ENCODE assay signal across 10 cellular contexts in the genomic region with DNA sequence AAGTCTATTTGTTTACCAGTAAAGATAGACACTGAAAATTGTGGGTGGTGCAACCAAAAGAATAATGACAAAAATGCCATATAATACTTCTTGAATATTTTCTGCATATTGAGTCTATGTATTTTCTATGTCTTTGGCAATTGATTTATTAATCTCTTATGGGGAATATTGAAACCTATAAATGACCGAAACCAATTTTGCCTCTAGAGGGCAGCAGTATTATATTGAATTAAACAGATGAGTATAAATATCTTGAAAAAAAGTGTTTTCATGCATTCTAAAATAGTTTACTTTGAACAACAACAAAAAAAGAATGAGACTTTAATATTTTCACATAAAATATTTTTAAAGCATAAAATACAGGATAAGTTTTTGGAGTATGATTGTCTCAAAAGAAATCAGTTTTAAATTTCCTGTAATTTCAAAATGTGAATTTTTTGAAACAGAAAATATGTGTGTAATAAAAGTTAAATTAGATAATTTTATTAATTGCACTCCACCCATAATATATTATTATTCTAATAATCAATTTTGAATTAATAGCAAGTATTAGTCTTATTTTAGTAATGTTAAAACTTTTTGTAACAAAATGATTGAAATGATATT. TPM values are rescaled to one million over a fixed set of nuclear protein-coding genes. Genes with fewer than 3 reads are reported as not detected.
DNase-seq lines count a peak whose midpoint lies in the region; ATAC-seq and TF ChIP-seq lines count a peak whose summit lies in the region.
"Had no signal": no experiment of that assay in that cellular context is flagged by ENCODE, and none has a peak within 500 bp of the region (broad histone marks: within the 10 kb centered on the region; RNA-seq: fewer than 3 reads in every experiment).

No MANE protein-coding gene starts in this region.

- DNase-seq in cardiac muscle cell (ENCODE audit: low read depth in 1 of 2, low spot score in 1 of 2) (peak; percentile 15 to 30), left cardiac atrium (no peak), RKO (ENCODE audit: low spot score) (peak; percentile 18), foreskin fibroblast (peak in 1 of 2 donors; percentile 34), upper lobe of right lung (no peak)
- DNase-seq: DMS153, NCI-H774 had no signal

- intact Hi-C loops in left cardiac atrium (cut with DNase I), result loop anchor here in 1 of 2 donors (10.0 kb wide), 1 partner anchor 1017 kb away; no protein-coding TSS in a partner anchor
- intact Hi-C loops in upper lobe of right lung (cut with DNase I), result loop anchor here (5.0 to 10.0 kb wide), 2 partner anchors 79 to 1007 kb away; no protein-coding TSS in a partner anchor

- H3K27me3 ChIP-seq in cardiac muscle cell (no peaks in the 10 kb centered on the region), upper lobe of right lung (no peaks in the 10 kb centered on the region)

- no peak overlapping the region for H3K27ac ChIP-seq in cardiac muscle cell
- H3K27ac ChIP-seq in upper lobe of right lung, result no peak overlapping the region

- H3K9me3 ChIP-seq in cardiac muscle cell (ENCODE audit: low read depth) (no peaks in the 10 kb centered on the region), upper lobe of right lung (no peaks in the 10 kb centered on the region)

- ATAC-seq in left cardiac atrium (no peak), upper lobe of right lung (no peak), HG02885 (IDR thresholded peaks at IDR 0.05; ENCODE audit: poor library complexity, unreplicated experiment) (no peak), GM21381 (IDR thresholded peaks at IDR 0.05; ENCODE audit: unreplicated experiment) (no peak), GM19455 (IDR thresholded peaks at IDR 0.05; ENCODE audit: unreplicated experiment) (no peak)

- H3K4me3 ChIP-seq in cardiac muscle cell (no peak overlapping the region), foreskin fibroblast (ENCODE audit: low read depth in 1 of 2, low read length in 2 of 2) (no peak overlapping the region), upper lobe of right lung (no peak overlapping the region)

- TF ChIP-seq CTCF in cardiac muscle cell (IDR thresholded peaks at IDR 0.05; ENCODE audit: low read depth, low read length) (peak; percentile 53), foreskin fibroblast (IDR thresholded peaks at IDR 0.05; ENCODE audit: low read depth, low read length) (peak; percentile 34), upper lobe of right lung (IDR thresholded peaks at IDR 0.05) (peak; percentile 58)

- no peaks in the 10 kb centered on the region for H3K36me3 ChIP-seq in cardiac muscle cell
- peaks cover 40% of the 10 kb centered on the region for H3K36me3 ChIP-seq in upper lobe of right lung

- H3K4me1 ChIP-seq in cardiac muscle cell (ENCODE audit: low read depth) (no peaks in the 10 kb centered on the region), upper lobe of right lung (peaks cover 23% of the 10 kb centered on the region)

RNA-seq across cellular contexts. Expression of gene CALCRL, which starts 49.9 kb away (rescaled TPM):
- total RNA-seq in cardiac muscle cell, result 3.9 and 5.6 TPM in 2 replicates
- polyA plus RNA-seq in cardiac muscle cell, result 3.6 and 4.7 TPM in 2 replicates
- 10 to 100 TPM; 39.8 to 45.9 TPM for total RNA-seq in left cardiac atrium
- total RNA-seq in upper lobe of right lung, result 168 TPM

RNA-seq across cellular contexts. Expression of gene TFPI, which starts 56.3 kb away (rescaled TPM):
- 6.6 and 9.3 TPM in 2 replicates for total RNA-seq in cardiac muscle cell
- polyA plus RNA-seq in cardiac muscle cell, result 8.8 and 12.6 TPM in 2 replicates
- total RNA-seq in left cardiac atrium, result 10 to 100 TPM; 42.7 to 68.6 TPM
- total RNA-seq in upper lobe of right lung, result 366 TPM

Comparison
In these comparisons a context has a peak if more than half of its experiments do, and no peak if none do; other contexts are left out.
1. DNase-seq: peak in cardiac muscle cell (2 of 2) and RKO (single experiment); none in left cardiac atrium (single experiment) and upper lobe of right lung (single experiment).
2. Peak in every context shown above with its lines, with median percentiles within 50 percentile points of each other: CTCF ChIP-seq.